In the genomic region with DNA sequence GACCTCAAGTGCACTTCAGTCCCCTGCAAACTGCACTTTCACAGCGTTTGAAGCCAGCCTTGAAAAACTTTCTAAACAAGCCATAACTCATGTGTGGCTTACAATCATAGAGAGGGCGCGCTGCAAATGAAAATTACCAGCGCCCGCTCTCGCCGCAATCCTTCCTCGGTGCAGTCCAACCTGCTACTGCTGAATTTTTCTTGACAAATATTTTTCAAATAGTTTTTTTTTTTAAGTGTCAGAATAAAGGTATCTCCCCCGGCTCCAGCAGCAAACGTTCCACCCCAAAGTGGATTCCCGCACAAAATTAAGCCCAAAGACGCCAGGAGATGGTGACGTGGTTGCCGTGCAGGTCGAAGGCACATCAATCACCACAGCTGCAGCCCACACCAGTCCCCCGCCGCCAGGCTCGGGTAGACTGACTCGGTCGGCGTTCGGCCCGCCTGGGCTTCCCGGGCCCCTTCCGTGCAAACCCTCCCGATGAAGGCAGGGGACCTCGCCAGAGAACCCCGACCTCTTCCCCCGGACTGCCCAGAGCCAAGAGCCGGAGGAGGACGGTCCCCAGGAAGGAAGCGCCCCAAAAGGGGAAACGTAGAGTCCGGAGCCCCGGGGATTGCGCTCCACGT, we compare ENCODE assay signal across 8 cellular contexts. TPM values are rescaled to one million over a fixed set of nuclear protein-coding genes. Genes with fewer than 3 reads are reported as not detected.
DNase-seq lines count a peak whose midpoint lies in the region; ATAC-seq and TF ChIP-seq lines count a peak whose summit lies in the region.

No MANE protein-coding gene starts in this region.

- peak overlapping the region; percentile 93 for H3K9ac ChIP-seq in SK-N-MC (ENCODE audit: insufficient read length)

- TF ChIP-seq CTCF in AG09309 (IDR thresholded peaks at IDR 0.05; ENCODE audit: control insufficient read depth, insufficient read depth, low read depth, low read length, missing control alignments): no peak
- no peak for TF ChIP-seq CTCF in progenitor cell of endocrine pancreas (IDR thresholded peaks at IDR 0.05; ENCODE audit: unreplicated experiment)

- peak overlapping the region; percentile 98 for H3K4me3 Mint-ChIP-seq in activated naive CD8-positive, alpha-beta T cell treated with anti-CD3 and anti-CD28 coated beads for 36 hours
- peak overlapping the region; percentile 88 for H3K4me3 Mint-ChIP-seq in progenitor cell of endocrine pancreas (ENCODE audit: low read depth)

- DNase-seq in AG09309 (ENCODE audit: low read depth): no peak
- no peak for DNase-seq in SK-N-MC (ENCODE audit: low read depth, low spot score)
- DNase-seq in activated naive CD8-positive, alpha-beta T cell treated with anti-CD3 and anti-CD28 coated beads for 36 hours: peak; percentile 72
- peak; percentile 58 for DNase-seq in left ventricle myocardium superior
- peak; percentile 31 for DNase-seq in progenitor cell of endocrine pancreas (ENCODE audit: low spot score, unreplicated experiment)
- DNase-seq in pons (ENCODE audit: low spot score): no peak

- H3K9me3 Mint-ChIP-seq in activated naive CD8-positive, alpha-beta T cell treated with anti-CD3 and anti-CD28 coated beads for 36 hours: no peaks in the 10 kb centered on the region
- no peaks in the 10 kb centered on the region for H3K9me3 Mint-ChIP-seq in progenitor cell of endocrine pancreas (ENCODE audit: low read depth)

- intact Hi-C loops in left ventricle myocardium superior (cut with micrococcal nuclease): no loop called here

- peak; percentile 22 for ATAC-seq in GM19397 (IDR thresholded peaks at IDR 0.05; ENCODE audit: unreplicated experiment)
- peak; percentile 14 for ATAC-seq in HG03521 (IDR thresholded peaks at IDR 0.05; ENCODE audit: unreplicated experiment)
- ATAC-seq in left ventricle myocardium superior: peak; percentile 42

- peak overlapping the region; percentile 88 for H3K27ac ChIP-seq in SK-N-MC

- 0 out of 2 replicates have a peak, but pooled peaks cover 5% of the 10 kb centered on the region for H3K36me3 ChIP-seq in SK-N-MC (ENCODE audit: insufficient read depth, low read length)

- H3K4me3 ChIP-seq in AG09309 (ENCODE audit: control insufficient read depth, low read depth, low read length) (peak overlapping the region; percentile 91), SK-N-MC (peak overlapping the region; percentile 89)

- H3K27ac Mint-ChIP-seq in activated naive CD8-positive, alpha-beta T cell treated with anti-CD3 and anti-CD28 coated beads for 36 hours: peak overlapping the region; percentile 98
- H3K27ac Mint-ChIP-seq in progenitor cell of endocrine pancreas: peak overlapping the region; percentile 95

- H3K27me3 Mint-ChIP-seq in activated naive CD8-positive, alpha-beta T cell treated with anti-CD3 and anti-CD28 coated beads for 36 hours: no peaks in the 10 kb centered on the region
- no peaks in the 10 kb centered on the region for H3K27me3 Mint-ChIP-seq in progenitor cell of endocrine pancreas

- peaks cover 21% of the 10 kb centered on the region for H3K36me3 Mint-ChIP-seq in activated naive CD8-positive, alpha-beta T cell treated with anti-CD3 and anti-CD28 coated beads for 36 hours
- peaks cover 3% of the 10 kb centered on the region for H3K36me3 Mint-ChIP-seq in progenitor cell of endocrine pancreas (ENCODE audit: insufficient read depth)

- H3K9me3 ChIP-seq in SK-N-MC (ENCODE audit: low read depth, low read length): no peaks in the 10 kb centered on the region

- H3K4me1 Mint-ChIP-seq in activated naive CD8-positive, alpha-beta T cell treated with anti-CD3 and anti-CD28 coated beads for 36 hours: peaks cover 42% of the 10 kb centered on the region
- peaks cover 19% of the 10 kb centered on the region for H3K4me1 Mint-ChIP-seq in progenitor cell of endocrine pancreas (ENCODE audit: low read depth)

RNA-seq across cellular contexts. Expression of a gene that starts 0.6 kb away (rescaled TPM):
- total RNA-seq in activated naive CD8-positive, alpha-beta T cell treated with anti-CD3 and anti-CD28 coated beads for 36 hours: 100 to 1,000 TPM; 161 to 165 TPM
- total RNA-seq in left ventricle myocardium superior: 84.2 TPM
- total RNA-seq in progenitor cell of endocrine pancreas: 84.8 and 87.5 TPM in 2 replicates

RNA-seq across cellular contexts. Expression of a gene that starts 51.6 kb away (rescaled TPM):
- total RNA-seq in activated naive CD8-positive, alpha-beta T cell treated with anti-CD3 and anti-CD28 coated beads for 36 hours: 10 to 100 TPM; 46.6 to 55.5 TPM
- total RNA-seq in left ventricle myocardium superior (56.8 TPM), progenitor cell of endocrine pancreas (168 and 197 TPM in 2 replicates)

Comparison
In these comparisons a context has a peak if more than half of its experiments do, and no peak if none do; other contexts are left out.
1. DNase-seq: peak in activated naive CD8-positive, alpha-beta T cell treated with anti-CD3 and anti-CD28 coated beads for 36 hours (single experiment), left ventricle myocardium superior (single experiment) and progenitor cell of endocrine pancreas (single experiment); none in AG09309 (single experiment), SK-N-MC (single experiment) and pons (single experiment).
2. Peak in every context shown above with its lines, with median percentiles within 50 percentile points of each other: ATAC-seq.